In the genomic region with DNA sequence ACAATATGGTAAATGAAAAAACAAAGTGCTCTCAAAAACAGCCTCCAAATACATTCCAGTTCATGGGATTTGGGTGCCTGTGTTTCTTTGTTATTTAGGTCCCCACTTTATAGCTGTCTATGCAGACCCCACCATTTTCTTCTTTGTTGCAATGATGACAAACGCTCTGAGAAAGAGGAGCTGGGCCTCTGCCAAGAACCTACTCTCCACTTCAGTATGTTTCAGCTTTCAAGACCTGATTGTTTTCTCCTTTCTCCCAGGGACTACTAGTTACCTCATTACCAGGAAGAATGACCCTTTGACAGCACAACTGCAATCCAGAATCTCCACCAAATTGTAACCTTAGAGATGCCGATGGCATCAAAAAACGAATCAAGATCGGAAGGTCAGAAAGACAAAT, we compare ENCODE assay signal across 21 cellular contexts.
"Had no signal": no experiment of that assay in that cellular context is flagged by ENCODE, and none has a peak within 500 bp of the region (broad histone marks: within the 10 kb centered on the region; RNA-seq: fewer than 3 reads in every experiment).

No MANE protein-coding gene starts in this region.

- H3K4me1 ChIP-seq: adrenal gland, psoas muscle, transverse colon, vagina had no signal

- H3K4me1 Mint-ChIP-seq: memory B cell; naive thymus-derived CD4-positive, alpha-beta T cell had no signal

- H3K27me3 ChIP-seq: adrenal gland, cardiac muscle cell, ovary, transverse colon, vagina had no signal

- DNase-seq: activated CD4-positive, alpha-beta memory T cell treated with anti-CD3 and anti-CD28 coated beads for 36 hours; activated CD4-positive, alpha-beta T cell treated with anti-CD3 and anti-CD28 coated beads for 4 hours; activated gamma-delta T cell treated with Interleukin-2 at 50 U/mL for 16 hours; activated T-cell treated with anti-CD3 and anti-CD28 coated beads for 4 hours; adrenal gland; effector CD8-positive, alpha-beta T cell; naive thymus-derived CD4-positive, alpha-beta T cell; ovary; psoas muscle; right cardiac atrium; stimulated activated CD4-positive, alpha-beta T cell treated with anti-CD3 and anti-CD28 coated beads, Interleukin-15, amount 100 ng/mL, for 24 hours; stimulated activated CD4-positive, alpha-beta T cell treated with anti-CD3 and anti-CD28 coated beads, Interleukin-2, amount 100 ng/mL, for 48 hours; transverse colon had no signal

- H3K9me3 ChIP-seq: adrenal gland, ovary, psoas muscle, transverse colon, vagina had no signal

- H3K9me3 Mint-ChIP-seq: activated CD4-positive, alpha-beta memory T cell treated with anti-CD3 and anti-CD28 coated beads for 36 hours; activated T-helper 1 cell treated with anti-CD3 and anti-CD28 coated beads, Interleukin-12 subunit alpha, Interleukin-12 subunit beta, Interleukin-2, Interleukin-4 antibody, amounts not matched to agents 30 ng/mL and 10 ng/mL and 1 ng/mL, durations not matched to agents 14 hours and 24 hours and 36 hours; dendritic cell treated with granulocyte-macrophage colony-stimulating factor and Interleukin-4, amounts not matched to agents 40 ng/mL and 50 ng/mL, for 4 days; memory B cell; stimulated activated naive CD8-positive, alpha-beta T cell treated with anti-CD3 and anti-CD28 coated beads, Interleukin-15, Interleukin-2, amounts not matched to agents 100 ng/mL and 50 ng/mL, for 24 hours had no signal

- H3K4me3 Mint-ChIP-seq: activated CD4-positive, alpha-beta memory T cell treated with anti-CD3 and anti-CD28 coated beads for 36 hours; activated T-helper 1 cell treated with anti-CD3 and anti-CD28 coated beads, Interleukin-12 subunit alpha, Interleukin-12 subunit beta, Interleukin-2, Interleukin-4 antibody, amounts not matched to agents 30 ng/mL and 10 ng/mL and 1 ng/mL, durations not matched to agents 14 hours and 24 hours and 36 hours; dendritic cell treated with granulocyte-macrophage colony-stimulating factor and Interleukin-4, amounts not matched to agents 40 ng/mL and 50 ng/mL, for 4 days; memory B cell; naive thymus-derived CD4-positive, alpha-beta T cell; stimulated activated naive CD8-positive, alpha-beta T cell treated with anti-CD3 and anti-CD28 coated beads, Interleukin-15, Interleukin-2, amounts not matched to agents 100 ng/mL and 50 ng/mL, for 24 hours had no signal

- H3K27ac Mint-ChIP-seq: activated CD4-positive, alpha-beta memory T cell treated with anti-CD3 and anti-CD28 coated beads for 36 hours; activated naive CD4-positive, alpha-beta T cell treated with anti-CD3 and anti-CD28 coated beads, Interleukin-2, amount 50 U/mL, for 72 hours; activated T-helper 1 cell treated with anti-CD3 and anti-CD28 coated beads, Interleukin-12 subunit alpha, Interleukin-12 subunit beta, Interleukin-2, Interleukin-4 antibody, amounts not matched to agents 30 ng/mL and 10 ng/mL and 1 ng/mL, durations not matched to agents 14 hours and 24 hours and 36 hours; dendritic cell treated with granulocyte-macrophage colony-stimulating factor and Interleukin-4, amounts not matched to agents 40 ng/mL and 50 ng/mL, for 4 days; memory B cell; naive thymus-derived CD4-positive, alpha-beta T cell; stimulated activated naive CD8-positive, alpha-beta T cell treated with anti-CD3 and anti-CD28 coated beads, Interleukin-15, Interleukin-2, amounts not matched to agents 100 ng/mL and 50 ng/mL, for 24 hours had no signal

- H3K36me3 Mint-ChIP-seq: activated CD4-positive, alpha-beta memory T cell treated with anti-CD3 and anti-CD28 coated beads for 36 hours; activated naive CD4-positive, alpha-beta T cell treated with anti-CD3 and anti-CD28 coated beads, Interleukin-2, amount 50 U/mL, for 72 hours; memory B cell; naive thymus-derived CD4-positive, alpha-beta T cell had no signal

- H3K4me3 ChIP-seq: adrenal gland, cardiac muscle cell, ovary, psoas muscle, skin epidermis, transverse colon, vagina had no signal

- H3K36me3 ChIP-seq: adrenal gland, cardiac muscle cell, ovary, transverse colon, vagina had no signal

- H3K27ac ChIP-seq: adrenal gland, cardiac muscle cell, ovary, psoas muscle, skin epidermis, transverse colon, vagina had no signal

- H3K27me3 Mint-ChIP-seq: dendritic cell treated with granulocyte-macrophage colony-stimulating factor and Interleukin-4, amounts not matched to agents 40 ng/mL and 50 ng/mL, for 4 days; stimulated activated naive CD8-positive, alpha-beta T cell treated with anti-CD3 and anti-CD28 coated beads, Interleukin-15, Interleukin-2, amounts not matched to agents 100 ng/mL and 50 ng/mL, for 24 hours had no signal
